ENCODE assay signal across 13 cellular contexts in the genomic region with DNA sequence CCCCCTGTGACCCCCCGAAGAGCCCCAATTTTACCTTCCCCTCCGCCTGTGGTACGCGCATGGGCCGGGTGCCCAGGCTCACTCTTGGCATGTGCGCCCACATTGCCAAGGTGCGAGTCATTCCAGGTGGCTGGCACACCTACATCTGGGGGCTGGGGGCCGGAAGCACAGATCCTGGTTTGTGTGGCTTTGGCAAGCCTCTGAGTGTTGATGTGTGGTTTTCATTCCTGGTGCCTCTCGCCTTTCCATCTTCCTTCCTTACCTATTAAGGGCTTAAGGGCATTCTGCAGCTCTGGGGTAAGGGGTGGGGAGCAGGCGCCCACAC. TPM values are rescaled to one million over a fixed set of nuclear protein-coding genes. Genes with fewer than 3 reads are reported as not detected.
DNase-seq lines count a peak whose midpoint lies in the region; ATAC-seq and TF ChIP-seq lines count a peak whose summit lies in the region.
"Had no signal": no experiment of that assay in that cellular context is flagged by ENCODE, and none has a peak within 500 bp of the region (broad histone marks: within the 10 kb centered on the region; RNA-seq: fewer than 3 reads in every experiment).

No MANE protein-coding gene starts in this region.

- POLR2A ChIA-PET in Caco-2 (lab: Charles Lee): no interaction called here

- BruUV-seq in Caco-2 (replicated peaks; lab: Mats Ljungman, UMichigan): no TSS peak

- H3K27me3 Mint-ChIP-seq in Caco-2 (ENCODE audit: insufficient read depth, unreplicated experiment) (peaks cover 11% of the 10 kb centered on the region), endodermal cell (ENCODE audit: insufficient read depth) (peaks cover 92% of the 10 kb centered on the region), nephron progenitor cell (ENCODE audit: low read depth, poor library complexity) (peaks cover 96% of the 10 kb centered on the region)

- no peaks in the 10 kb centered on the region for H3K36me3 ChIP-seq in Caco-2 (ENCODE audit: control insufficient read depth, insufficient read depth, low read length)
- H3K36me3 ChIP-seq in endodermal cell (ENCODE audit: control insufficient read depth, insufficient read depth, low read length): no peaks in the 10 kb centered on the region
- no peaks in the 10 kb centered on the region for H3K36me3 ChIP-seq in Peyer's patch
- H3K36me3 ChIP-seq: HAP-1 had no signal

- intact Hi-C loops in Caco-2 (cut with micrococcal nuclease; ENCODE audit: unreplicated experiment): loop anchor here (2.0 kb wide), 2 partner anchors 27 to 55 kb away; no protein-coding TSS in a partner anchor

- H3K9me3 ChIP-seq in Caco-2 (no peaks in the 10 kb centered on the region), endodermal cell (ENCODE audit: control insufficient read depth, low read length) (no peaks in the 10 kb centered on the region), Peyer's patch (no peaks in the 10 kb centered on the region)
- H3K9me3 ChIP-seq: HAP-1 had no signal

- H3K36me3 Mint-ChIP-seq in Caco-2 (ENCODE audit: insufficient read depth, unreplicated experiment) (peaks cover 6% of the 10 kb centered on the region), endodermal cell (ENCODE audit: low read depth) (no peaks in the 10 kb centered on the region), nephron progenitor cell (ENCODE audit: low read depth) (peaks cover 10% of the 10 kb centered on the region)

- WGBS in endodermal cell (ENCODE audit: insufficient coverage in 1 of 2, insufficient read length in 1 of 2), 2 experiments: 52 to 67% methylated on average over 1 to 9 of the region's 10 CpGs

- H3K4me1 Mint-ChIP-seq in Caco-2 (ENCODE audit: low read depth, unreplicated experiment) (peaks cover 12% of the 10 kb centered on the region), endodermal cell (peaks cover 16% of the 10 kb centered on the region), nephron progenitor cell (peaks cover 20% of the 10 kb centered on the region)

- TF ChIP-seq POLR2A in Peyer's patch (IDR thresholded peaks at IDR 0.05): no peak

- peak overlapping the region; percentile 80 for H3K4me3 Mint-ChIP-seq in Caco-2 (ENCODE audit: unreplicated experiment)
- H3K4me3 Mint-ChIP-seq in endodermal cell: peak overlapping the region; percentile 55
- peak overlapping the region; percentile 59 for H3K4me3 Mint-ChIP-seq in nephron progenitor cell

- no peaks in the 10 kb centered on the region for H3K27me3 ChIP-seq in Caco-2 (replicated peaks; ENCODE audit: control insufficient read depth, insufficient read depth, low read length)
- H3K27me3 ChIP-seq in endodermal cell (ENCODE audit: control insufficient read depth, insufficient read depth, low read length, poor library complexity, severe bottlenecking): peaks cover 94% of the 10 kb centered on the region
- peaks cover 0 to 24% of the 10 kb centered on the region in 2 donors for H3K27me3 ChIP-seq in Peyer's patch

- no peak overlapping the region for H3K9ac ChIP-seq in endodermal cell (ENCODE audit: extremely low read depth, low read length, poor library complexity, severe bottlenecking)

- CTCF ChIA-PET in Caco-2 (lab: Charles Lee): no interaction called here

- H3K4me3 ChIP-seq in Caco-2 (ENCODE audit: low read depth, low read length) (no peak overlapping the region; the same call in none of the 2 replicates), endodermal cell (ENCODE audit: low read length) (peak overlapping the region; percentile 63), Peyer's patch (peak overlapping the region in 1 of 4 donors; percentile 50)
- H3K4me3 ChIP-seq: HAP-1 had no signal

- DNase-seq in Caco-2: no peak
- peak; percentile 87 for DNase-seq in LoVo (ENCODE audit: low spot score)
- DNase-seq in endodermal cell: no peak
- no peak for DNase-seq in nephron progenitor cell
- DNase-seq in DMS 273 treated with DMSO at 0.1 percent for 48 hours (lab: John Stamatoyannopoulos, UW): no peak
- no peak for DNase-seq in Peyer's patch
- DNase-seq: activated CD4-positive, alpha-beta T cell treated with anti-CD3 and anti-CD28 coated beads, Interleukin-2, amount 50 U/mL, for 4 hours had no signal

- H3K9me3 Mint-ChIP-seq in Caco-2 (ENCODE audit: unreplicated experiment) (no peaks in the 10 kb centered on the region), endodermal cell (no peaks in the 10 kb centered on the region), nephron progenitor cell (peaks cover 9% of the 10 kb centered on the region)

- H3K4me1 ChIP-seq in Caco-2 (peaks cover 8% of the 10 kb centered on the region), endodermal cell (ENCODE audit: control insufficient read depth, insufficient read depth, low read length) (peaks cover 3% of the 10 kb centered on the region), Peyer's patch (peaks cover 4 to 26% (median 13%) of the 10 kb centered on the region in 4 donors)
- H3K4me1 ChIP-seq: HAP-1 had no signal

- peak in 1 of 2 experiments; percentile 40 for TF ChIP-seq CTCF in Caco-2 (IDR thresholded peaks at IDR 0.05; ENCODE audit: insufficient read depth in 1 of 2, low read depth in 1 of 2, low read length in 1 of 2, severe bottlenecking in 1 of 2, unreplicated experiment in 1 of 2)
- TF ChIP-seq CTCF in endodermal cell (conservative IDR thresholded peaks at IDR 0.05): no peak
- TF ChIP-seq CTCF in nephron progenitor cell (IDR thresholded peaks at IDR 0.05): no peak
- no peak for TF ChIP-seq CTCF in Peyer's patch (IDR thresholded peaks at IDR 0.05)

- H3K27ac ChIP-seq in endodermal cell (ENCODE audit: low read depth, low read length): no peak overlapping the region
- H3K27ac ChIP-seq in Peyer's patch: no peak overlapping the region

- peak overlapping the region; percentile 27 for H3K27ac Mint-ChIP-seq in Caco-2 (ENCODE audit: unreplicated experiment)
- no peak overlapping the region for H3K27ac Mint-ChIP-seq in endodermal cell
- H3K27ac Mint-ChIP-seq in nephron progenitor cell: no peak overlapping the region

- ATAC-seq in GM21367 (IDR thresholded peaks at IDR 0.05; ENCODE audit: unreplicated experiment) (no peak), HG02763 (IDR thresholded peaks at IDR 0.05; ENCODE audit: unreplicated experiment) (no peak)
- ATAC-seq: left ventricle myocardium superior had no signal

RNA-seq across cellular contexts. Expression of a gene that starts 0.4 kb away (rescaled TPM):
- 0.23 and 0.37 TPM in 2 replicates for total RNA-seq in Caco-2 (2022)
- total RNA-seq in endodermal cell: under 1 TPM in 1 of 2 donors, not detected in 1; 0.15 TPM
- polyA plus RNA-seq in endodermal cell (2013, experiment 1 of 2): not detected
- not detected for polyA plus RNA-seq in endodermal cell (2013, experiment 2 of 2)
- total RNA-seq in Peyer's patch: under 1 TPM in 1 of 4 donors, not detected in 3; 0.80 TPM
- total RNA-seq: left ventricle myocardium superior, SK-MEL-5 had no signal

RNA-seq across cellular contexts. Expression of a gene that starts 9.0 kb away (rescaled TPM):
- total RNA-seq in Caco-2 (2022) (35.5 and 35.6 TPM in 2 replicates), endodermal cell (10 to 100 TPM; 32.4 to 35.2 TPM), Peyer's patch (10 to 100 TPM; 44.6 to 75.7 (median 58.6) TPM)
- polyA plus RNA-seq in endodermal cell (2013, experiment 1 of 2): 52.7 TPM
- polyA plus RNA-seq in endodermal cell (2013, experiment 2 of 2): 47.4 TPM

RNA-seq across cellular contexts. Expression of a gene that starts 14.9 kb away (rescaled TPM):
- 26.1 and 27.6 TPM in 2 replicates for total RNA-seq in Caco-2 (2022)
- 10 to 100 TPM; 23.0 to 27.2 TPM for total RNA-seq in endodermal cell
- 45.5 TPM for polyA plus RNA-seq in endodermal cell (2013, experiment 1 of 2)
- 40.4 TPM for polyA plus RNA-seq in endodermal cell (2013, experiment 2 of 2)
- 10 to 100 TPM; 22.8 to 33.8 (median 27.5) TPM for total RNA-seq in Peyer's patch

RNA-seq across cellular contexts. Expression of a gene that starts 36.9 kb away (rescaled TPM):
- total RNA-seq in Caco-2 (2022) (0.70 and 0.74 TPM in 2 replicates), endodermal cell (not detected), Peyer's patch (10 to 100 TPM in 3 of 4 donors, 1 to 10 TPM in 1; 9.9 to 56.9 (median 42.0) TPM)
- polyA plus RNA-seq in endodermal cell (2013, experiment 1 of 2): not detected
- not detected for polyA plus RNA-seq in endodermal cell (2013, experiment 2 of 2)
- total RNA-seq: left ventricle myocardium superior, SK-MEL-5 had no signal

RNA-seq across cellular contexts. Expression of a gene that starts 60.0 kb away (rescaled TPM):
- total RNA-seq in Caco-2 (2022) (not detected in 2 replicates), endodermal cell (not detected), Peyer's patch (10 to 100 TPM in 3 of 4 donors, not detected in 1; 10.9 to 13.7 (median 12.7) TPM)
- polyA plus RNA-seq in endodermal cell (2013, experiment 1 of 2): not detected
- polyA plus RNA-seq in endodermal cell (2013, experiment 2 of 2): not detected
- total RNA-seq: left ventricle myocardium superior, SK-MEL-5 had no signal
- polyA plus RNA-seq: adipose tissue had no signal
